8 cellular contexts compared by ENCODE assay signal in genomic region chr5:180090769-180091546, GRCh38. TPM values are rescaled to one million over a fixed set of nuclear protein-coding genes. Genes with fewer than 3 reads are reported as not detected.
DNase-seq lines count a peak whose midpoint lies in the region; ATAC-seq, FAIRE-seq and TF ChIP-seq lines count a peak whose summit lies in the region.

No MANE protein-coding gene starts in this region.

- H4K20me1 ChIP-seq in Karpas-422 (ENCODE audit: insufficient read depth, low read depth, low read length): no peaks in the 10 kb centered on the region

- no peak overlapping the region for H2AFZ ChIP-seq in Karpas-422 (ENCODE audit: low read length)

- H3K4me3 ChIP-seq in Karpas-422 (ENCODE audit: low read length): no peak overlapping the region

- no peaks in the 10 kb centered on the region for H3K79me2 ChIP-seq in Karpas-422 (ENCODE audit: low read length)

- peaks cover 12% of the 10 kb centered on the region for H3K4me1 Mint-ChIP-seq in T-helper 17 cell
- H3K4me1 Mint-ChIP-seq in neural crest cell: peaks cover 28% of the 10 kb centered on the region

- H3K36me3 ChIP-seq in Karpas-422 (ENCODE audit: insufficient read depth, low read length): no peaks in the 10 kb centered on the region

- no peaks in the 10 kb centered on the region for H3K9me2 ChIP-seq in Karpas-422 (replicated peaks; ENCODE audit: insufficient read depth, low read length)

- H3K36me3 Mint-ChIP-seq in T-helper 17 cell (ENCODE audit: low read depth) (no peaks in the 10 kb centered on the region), neural crest cell (ENCODE audit: low read depth) (no peaks in the 10 kb centered on the region)

- no peak for FAIRE-seq in D721Med (lab: Jason Lieb, UNC)

- H3K27ac ChIP-seq in Karpas-422 (ENCODE audit: low read length): no peak overlapping the region

- H3K27me3 Mint-ChIP-seq in T-helper 17 cell (peaks cover 6% of the 10 kb centered on the region), neural crest cell (ENCODE audit: low read depth) (no peaks in the 10 kb centered on the region)

- H3K9me3 Mint-ChIP-seq in neural crest cell: peaks cover 4% of the 10 kb centered on the region

- peak; percentile 12 for TF ChIP-seq CTCF in D721Med (IDR thresholded peaks at IDR 0.05; ENCODE audit: insufficient read depth, missing control alignments)
- peak; percentile 38 for TF ChIP-seq CTCF in neural crest cell (conservative IDR thresholded peaks at IDR 0.05)

- no peak for ATAC-seq in T-helper 17 cell
- no peak for ATAC-seq in GM18909 (IDR thresholded peaks at IDR 0.05; ENCODE audit: poor library complexity, unreplicated experiment)
- no peak for ATAC-seq in GM21723 (IDR thresholded peaks at IDR 0.05; ENCODE audit: unreplicated experiment)

- no peak overlapping the region for H3K4me2 ChIP-seq in Karpas-422 (ENCODE audit: low read depth, low read length, poor library complexity, severe bottlenecking)

- H3K27me3 ChIP-seq in Karpas-422 (ENCODE audit: low read length): no peaks in the 10 kb centered on the region

- H3K4me3 Mint-ChIP-seq in T-helper 17 cell (peak overlapping the region; percentile 91), neural crest cell (peak overlapping the region; percentile 81)

- DNase-seq in D721Med (ENCODE audit: insufficient read length, low spot score): no peak
- DNase-seq in Karpas-422: peak; percentile 57
- DNase-seq in T-helper 17 cell: no peak
- peak; percentile 27 for DNase-seq in fibroblast of gingiva (ENCODE audit: low read depth)
- peak; percentile 35 for DNase-seq in neural crest cell (ENCODE audit: low read depth, low spot score)
- DNase-seq in hepatic stellate cell (ENCODE audit: low spot score): no peak

- no peaks in the 10 kb centered on the region for H3K4me1 ChIP-seq in Karpas-422 (ENCODE audit: low read length)

- H3K9me3 ChIP-seq in Karpas-422 (ENCODE audit: low read length) (no peaks in the 10 kb centered on the region), T-helper 17 cell (ENCODE audit: control insufficient read depth, low read length, poor library complexity, severe bottlenecking) (no peaks in the 10 kb centered on the region)

- H3K27ac Mint-ChIP-seq in T-helper 17 cell (no peak overlapping the region), neural crest cell (ENCODE audit: unreplicated experiment) (peak overlapping the region; percentile 86)

- no peak overlapping the region for H3K9ac ChIP-seq in Karpas-422 (ENCODE audit: low read length)

RNA-seq across cellular contexts. Expression of gene RNF130, which starts 19.4 kb away (rescaled TPM):
- 0.41 TPM in 1 of 2 replicates, not detected in the other for total RNA-seq in Karpas-422 (2014; rRNA removed; shearing (Covaris generic); ENCODE audit: low replicate concordance)
- total RNA-seq in T-helper 17 cell: 10 to 100 TPM; 10.8 to 15.3 TPM
- 113 and 116 TPM in 2 replicates for total RNA-seq in neural crest cell

Comparison
In these comparisons a context has a peak if more than half of its experiments do, and no peak if none do; other contexts are left out.
1. DNase-seq: peak in Karpas-422 (single experiment), fibroblast of gingiva (single experiment) and neural crest cell (single experiment); none in D721Med (single experiment), T-helper 17 cell (0 of 3) and hepatic stellate cell (single experiment).